9 cellular contexts compared by ENCODE assay signal in the genomic region with DNA sequence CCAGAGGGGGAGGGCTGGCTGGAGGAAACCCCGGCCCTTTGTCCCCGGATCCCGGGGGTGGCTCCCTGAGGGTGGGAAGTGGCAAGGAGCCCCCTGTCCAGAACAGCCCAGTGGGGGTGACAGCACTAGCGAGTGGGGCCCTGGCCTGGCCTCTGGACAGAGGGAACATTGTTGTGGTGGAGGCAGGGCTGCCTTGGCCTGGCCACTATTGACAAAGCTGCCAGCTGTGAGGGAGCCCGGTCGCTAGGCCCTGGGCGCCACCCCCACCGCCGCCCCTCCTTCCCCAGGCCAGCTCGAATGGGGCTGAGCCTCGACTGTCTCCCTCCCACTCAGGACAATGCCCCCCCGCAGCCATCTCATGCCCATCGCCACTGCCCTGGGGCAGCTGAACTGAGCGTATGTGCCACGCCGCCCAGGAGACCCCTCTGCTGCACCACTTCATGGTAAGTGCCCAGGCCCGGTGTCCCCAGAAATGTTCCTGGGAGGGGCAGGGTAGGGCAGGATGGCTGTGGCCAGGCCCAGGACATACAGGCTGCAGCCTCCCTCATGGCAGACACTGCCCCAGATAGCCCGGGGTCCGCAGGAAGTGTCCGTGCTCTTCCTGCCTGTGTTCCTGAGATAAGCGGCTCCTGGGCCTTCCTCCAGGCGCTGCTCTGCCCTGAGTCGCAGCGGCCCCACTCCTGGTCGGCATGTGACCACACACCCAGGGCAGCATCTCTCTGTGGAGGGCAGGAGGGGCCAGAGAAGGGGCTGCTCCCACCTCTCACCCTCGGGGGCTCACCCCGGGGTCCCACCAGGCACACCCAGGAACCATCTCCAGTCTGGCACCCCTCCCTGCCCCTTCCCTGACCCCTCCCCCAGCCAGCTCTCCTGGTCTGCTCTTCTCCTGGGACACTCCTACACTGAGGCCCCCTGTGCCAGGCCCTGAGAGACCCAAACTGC. TPM values are rescaled to one million over a fixed set of nuclear protein-coding genes. Genes with fewer than 3 reads are reported as not detected.
DNase-seq lines count a peak whose midpoint lies in the region; ATAC-seq and TF ChIP-seq lines count a peak whose summit lies in the region.
"Had no signal": no experiment of that assay in that cellular context is flagged by ENCODE, and none has a peak within 500 bp of the region (broad histone marks: within the 10 kb centered on the region; RNA-seq: fewer than 3 reads in every experiment).

No MANE protein-coding gene starts in this region.

- no peaks in the 10 kb centered on the region for H3K27me3 ChIP-seq in effector memory CD4-positive, alpha-beta T cell (replicated peaks; ENCODE audit: control insufficient read depth, insufficient read depth, low read length, poor library complexity, severe bottlenecking)

- ATAC-seq in SK-N-SH treated with all-trans-retinoic acid at 6 μM for 48 hours (peak; percentile 47), sciatic nerve (peak; percentile 75), GM18861 (IDR thresholded peaks at IDR 0.05; ENCODE audit: unreplicated experiment) (no peak)

- no peaks in the 10 kb centered on the region for H3K9me3 ChIP-seq in ES-I3 (ENCODE audit: control insufficient read depth, insufficient read depth, low read length)
- H3K9me3 ChIP-seq in effector memory CD4-positive, alpha-beta T cell (ENCODE audit: control insufficient read depth, low read length) = no peaks in the 10 kb centered on the region

- H3K27ac ChIP-seq in effector memory CD4-positive, alpha-beta T cell (ENCODE audit: insufficient read depth, low read length, poor library complexity, severe bottlenecking) = no peak overlapping the region

- H3K9ac ChIP-seq in ES-I3 (ENCODE audit: low read depth, low read length) = peak overlapping the region; percentile 46; the same call in 1 of the 2 replicates

- intact Hi-C loops in sciatic nerve (cut with DNase I) = loop anchor here (5.0 kb wide), 1 partner anchor 187 kb away; no protein-coding TSS in a partner anchor

- H3K4me3 ChIP-seq in effector memory CD4-positive, alpha-beta T cell (ENCODE audit: insufficient read depth, low read depth, low read length, poor library complexity, severe bottlenecking) = no peak overlapping the region

- DNase-seq in foreskin melanocyte = peak; percentile 57
- DNase-seq in sciatic nerve (ENCODE audit: low spot score) = peak; percentile 77
- DNase-seq in NCI-H2171 (lab: John Stamatoyannopoulos, UW) = no peak
- DNase-seq in NCI-H82 (lab: John Stamatoyannopoulos, UW) = no peak
- DNase-seq in effector memory CD4-positive, alpha-beta T cell = no peak
- DNase-seq: NCI-H2029 had no signal

- H3K4me1 ChIP-seq in ES-I3 (ENCODE audit: insufficient read depth, low read length) = peaks cover 5% of the 10 kb centered on the region; the same call in 1 of the 2 replicates
- H3K4me1 ChIP-seq in effector memory CD4-positive, alpha-beta T cell (ENCODE audit: control insufficient read depth, insufficient read depth, low read length, poor library complexity, severe bottlenecking) = no peaks in the 10 kb centered on the region

- no peaks in the 10 kb centered on the region for H3K36me3 ChIP-seq in ES-I3 (ENCODE audit: insufficient read depth, low read length)
- H3K36me3 ChIP-seq in effector memory CD4-positive, alpha-beta T cell (ENCODE audit: control insufficient read depth, insufficient read depth, low read length) = no peaks in the 10 kb centered on the region

TF ChIP-seq in SK-N-SH treated with all-trans-retinoic acid at 6 μM for 48 hours, 23 proteins besides CTCF, POLR2A, EP300 and RAD21:
- TF ChIP-seq, protein P1, sequence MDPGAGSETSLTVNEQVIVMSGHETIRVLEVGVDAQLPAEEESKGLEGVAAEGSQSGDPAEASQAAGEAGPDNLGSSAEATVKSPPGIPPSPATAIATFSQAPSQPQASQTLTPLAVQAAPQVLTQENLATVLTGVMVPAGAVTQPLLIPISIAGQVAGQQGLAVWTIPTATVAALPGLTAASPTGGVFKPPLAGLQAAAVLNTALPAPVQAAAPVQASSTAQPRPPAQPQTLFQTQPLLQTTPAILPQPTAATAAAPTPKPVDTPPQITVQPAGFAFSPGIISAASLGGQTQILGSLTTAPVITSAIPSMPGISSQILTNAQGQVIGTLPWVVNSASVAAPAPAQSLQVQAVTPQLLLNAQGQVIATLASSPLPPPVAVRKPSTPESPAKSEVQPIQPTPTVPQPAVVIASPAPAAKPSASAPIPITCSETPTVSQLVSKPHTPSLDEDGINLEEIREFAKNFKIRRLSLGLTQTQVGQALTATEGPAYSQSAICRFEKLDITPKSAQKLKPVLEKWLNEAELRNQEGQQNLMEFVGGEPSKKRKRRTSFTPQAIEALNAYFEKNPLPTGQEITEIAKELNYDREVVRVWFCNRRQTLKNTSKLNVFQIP (CRISPR knock-in tag; IDR thresholded peaks at IDR 0.05; ENCODE audit: borderline replicate concordance, low read depth) = no peak
- TF ChIP-seq PPARA (CRISPR knock-in tag; IDR thresholded peaks at IDR 0.05; ENCODE audit: borderline replicate concordance) = no peak
- no peak for TF ChIP-seq SNAI2 (CRISPR knock-in tag; IDR thresholded peaks at IDR 0.05)
- no peak for TF ChIP-seq RARB (CRISPR knock-in tag; IDR thresholded peaks at IDR 0.05)
- TF ChIP-seq, protein P2, sequence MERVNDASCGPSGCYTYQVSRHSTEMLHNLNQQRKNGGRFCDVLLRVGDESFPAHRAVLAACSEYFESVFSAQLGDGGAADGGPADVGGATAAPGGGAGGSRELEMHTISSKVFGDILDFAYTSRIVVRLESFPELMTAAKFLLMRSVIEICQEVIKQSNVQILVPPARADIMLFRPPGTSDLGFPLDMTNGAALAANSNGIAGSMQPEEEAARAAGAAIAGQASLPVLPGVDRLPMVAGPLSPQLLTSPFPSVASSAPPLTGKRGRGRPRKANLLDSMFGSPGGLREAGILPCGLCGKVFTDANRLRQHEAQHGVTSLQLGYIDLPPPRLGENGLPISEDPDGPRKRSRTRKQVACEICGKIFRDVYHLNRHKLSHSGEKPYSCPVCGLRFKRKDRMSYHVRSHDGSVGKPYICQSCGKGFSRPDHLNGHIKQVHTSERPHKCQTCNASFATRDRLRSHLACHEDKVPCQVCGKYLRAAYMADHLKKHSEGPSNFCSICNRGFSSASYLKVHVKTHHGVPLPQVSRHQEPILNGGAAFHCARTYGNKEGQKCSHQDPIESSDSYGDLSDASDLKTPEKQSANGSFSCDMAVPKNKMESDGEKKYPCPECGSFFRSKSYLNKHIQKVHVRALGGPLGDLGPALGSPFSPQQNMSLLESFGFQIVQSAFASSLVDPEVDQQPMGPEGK (CRISPR knock-in tag; IDR thresholded peaks at IDR 0.05; ENCODE audit: borderline replicate concordance) = no peak
- TF ChIP-seq TOX (CRISPR knock-in tag; IDR thresholded peaks at IDR 0.05; ENCODE audit: borderline replicate concordance) = no peak
- no peak for TF ChIP-seq ISL1 (CRISPR knock-in tag; IDR thresholded peaks at IDR 0.05)
- no peak for TF ChIP-seq ZC3H10 (CRISPR knock-in tag; IDR thresholded peaks at IDR 0.05)

RNA-seq across cellular contexts. Expression of a gene that starts 1.4 kb away (rescaled TPM):
- 73.1 TPM for total RNA-seq in sciatic nerve

RNA-seq across cellular contexts. Expression of a gene that starts 15.4 kb away (rescaled TPM):
- 1.1 TPM for total RNA-seq in sciatic nerve

RNA-seq across cellular contexts. Expression of a gene that starts 28.8 kb away (rescaled TPM):
- 39.9 TPM for total RNA-seq in sciatic nerve

RNA-seq across cellular contexts. Expression of a gene that starts 29.1 kb away (rescaled TPM):
- 110 TPM for total RNA-seq in sciatic nerve

RNA-seq across cellular contexts. Expression of a gene that starts 40.8 kb away (rescaled TPM):
- 10.1 TPM for total RNA-seq in sciatic nerve

Comparison
In these comparisons a context has a peak if more than half of its experiments do, and no peak if none do; other contexts are left out.
1. DNase-seq: peak in foreskin melanocyte (single experiment) and sciatic nerve (single experiment); none in NCI-H2171 (single experiment), NCI-H82 (single experiment) and effector memory CD4-positive, alpha-beta T cell (0 of 3).